Comparison of ENCODE assay signal across 8 cellular contexts in genomic region chr12:4857472-4858291, GRCh38. TPM values are rescaled to one million over a fixed set of nuclear protein-coding genes. Genes with fewer than 3 reads are reported as not detected.
A peak's percentile ranks its signal among the peaks of the same experiment; 100 is the strongest.
DNase-seq lines count a peak whose midpoint lies in the region; ATAC-seq, FAIRE-seq and TF ChIP-seq lines count a peak whose summit lies in the region.

No MANE protein-coding gene starts in this region.

- peak; percentile 85 for FAIRE-seq in GM12892 (lab: Jason Lieb, UNC)

- intact Hi-C loops in right lobe of liver (cut with DNase I) = loop anchor here (5.0 to 10.0 kb wide), 2 partner anchors 145 to 227 kb away; no protein-coding TSS in a partner anchor

- TF ChIP-seq POLR2A in GM12892 (IDR thresholded peaks at IDR 0.05; ENCODE audit: low read depth, low read length) = no peak
- no peak for TF ChIP-seq POLR2A in right lobe of liver (IDR thresholded peaks at IDR 0.05)

- peaks cover 0 to 13% (median 0%) of the 10 kb centered on the region in 4 donors for H3K4me1 ChIP-seq in right lobe of liver

- no peaks in the 10 kb centered on the region for H3K9me3 ChIP-seq in right lobe of liver

- H3K4me3 ChIP-seq in right lobe of liver = no peak overlapping the region

- DNase-seq in GM12892 (ENCODE audit: insufficient read length) (peak; percentile 47), NCI-H524 treated with DMSO at 0.1 percent for 48 hours (lab: John Stamatoyannopoulos, UW) (peak; percentile 20), dermis blood vessel endothelial cell (peak; percentile 79), right lobe of liver (peak; percentile 65 to 71 (median 69))
- DNase-seq in activated CD4-positive, alpha-beta T cell treated with anti-CD3 and anti-CD28 coated beads, Interleukin-2, amount 50 U/mL, for 1 hour = peak; percentile 67
- DNase-seq in stimulated activated CD4-positive, alpha-beta T cell treated with anti-CD3 and anti-CD28 coated beads, TNF-alpha, amount 100 ng/mL, for 24 hours (ENCODE audit: low read depth in 3 of 3) = peak; percentile 55 to 75 (median 60)

- H3K36me3 ChIP-seq in right lobe of liver = no peaks in the 10 kb centered on the region

- TF ChIP-seq CTCF in right lobe of liver (IDR thresholded peaks at IDR 0.05) = peak; percentile 65 to 90 (median 88)

- no peak overlapping the region for H3K27ac ChIP-seq in right lobe of liver

- WGBS in right lobe of liver (ENCODE audit: insufficient coverage, low coverage, low lambda C conversion rate, missing lambda C conversion rate) = 3% methylated on average over 24 of the region's 24 CpGs

- no peaks in the 10 kb centered on the region for H3K27me3 ChIP-seq in right lobe of liver

- ATAC-seq in HG03442 (IDR thresholded peaks at IDR 0.05; ENCODE audit: unreplicated experiment) (peak; percentile 52), right lobe of liver (peak; percentile 78 to 86 (median 84)), HG02763 (IDR thresholded peaks at IDR 0.05; ENCODE audit: unreplicated experiment) (no peak)

RNA-seq across cellular contexts. Expression of gene KCNA1, which starts 52.0 kb away (rescaled TPM):
- polyA plus RNA-seq in GM12892 (2012; ENCODE audit: missing spikeins) = 0.53 TPM
- total RNA-seq in dermis blood vessel endothelial cell = under 0.01 TPM in 1 of 2 replicates, not detected in the other
- total RNA-seq in right lobe of liver = not detected

Comparison
In these comparisons a context has a peak if more than half of its experiments do, and no peak if none do; other contexts are left out.
1. DNase-seq: peak in every context shown above with its lines; median percentile 79 in dermis blood vessel endothelial cell; 69 in right lobe of liver; 67 in activated CD4-positive, alpha-beta T cell treated with anti-CD3 and anti-CD28 coated beads, Interleukin-2, amount 50 U/mL, for 1 hour; 60 in stimulated activated CD4-positive, alpha-beta T cell treated with anti-CD3 and anti-CD28 coated beads, TNF-alpha, amount 100 ng/mL, for 24 hours; 47 in GM12892; 20 in NCI-H524 treated with DMSO at 0.1 percent for 48 hours.